1 cellular context compared by ENCODE assay signal in the genomic region with DNA sequence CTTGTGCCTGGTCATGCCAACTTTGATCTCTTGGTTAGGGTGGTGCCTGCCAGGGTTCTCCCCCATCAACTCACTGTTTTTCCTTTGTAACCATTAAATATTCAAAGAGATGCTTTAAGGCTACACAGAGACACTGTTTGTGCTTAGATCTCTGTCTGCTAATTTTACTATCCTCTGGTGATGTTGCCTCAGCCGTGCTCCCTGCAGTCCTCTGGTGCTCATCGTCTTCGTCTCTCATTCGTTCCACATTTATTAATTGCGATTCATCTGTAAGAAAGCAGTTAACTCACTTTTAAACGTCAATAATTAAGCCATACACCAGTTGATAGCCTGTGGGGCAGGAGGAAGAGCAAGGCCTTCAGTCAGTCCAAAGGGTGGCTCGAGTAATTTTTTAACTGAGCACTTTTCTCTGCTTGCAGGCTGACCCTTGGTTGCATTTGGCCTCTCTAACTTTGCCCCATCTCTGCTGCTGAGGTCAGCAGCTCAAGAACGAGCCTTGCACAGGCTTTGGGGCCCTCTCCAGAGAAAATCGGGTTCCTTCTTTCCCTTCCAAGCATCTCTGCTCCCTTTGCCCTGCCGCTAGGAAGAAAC.
TF ChIP-seq lines count a peak whose summit lies in the region.

No MANE protein-coding gene starts in this region.

TF ChIP-seq in liver, 16 proteins besides CTCF, POLR2A, EP300 and RAD21 (continued from another document):
- TF ChIP-seq ZBTB33 (IDR thresholded peaks at IDR 0.05) (no peak), RXRA (IDR thresholded peaks at IDR 0.05) (peak; percentile 78 to 79)
